1 cellular context compared by ENCODE assay signal in the genomic region with DNA sequence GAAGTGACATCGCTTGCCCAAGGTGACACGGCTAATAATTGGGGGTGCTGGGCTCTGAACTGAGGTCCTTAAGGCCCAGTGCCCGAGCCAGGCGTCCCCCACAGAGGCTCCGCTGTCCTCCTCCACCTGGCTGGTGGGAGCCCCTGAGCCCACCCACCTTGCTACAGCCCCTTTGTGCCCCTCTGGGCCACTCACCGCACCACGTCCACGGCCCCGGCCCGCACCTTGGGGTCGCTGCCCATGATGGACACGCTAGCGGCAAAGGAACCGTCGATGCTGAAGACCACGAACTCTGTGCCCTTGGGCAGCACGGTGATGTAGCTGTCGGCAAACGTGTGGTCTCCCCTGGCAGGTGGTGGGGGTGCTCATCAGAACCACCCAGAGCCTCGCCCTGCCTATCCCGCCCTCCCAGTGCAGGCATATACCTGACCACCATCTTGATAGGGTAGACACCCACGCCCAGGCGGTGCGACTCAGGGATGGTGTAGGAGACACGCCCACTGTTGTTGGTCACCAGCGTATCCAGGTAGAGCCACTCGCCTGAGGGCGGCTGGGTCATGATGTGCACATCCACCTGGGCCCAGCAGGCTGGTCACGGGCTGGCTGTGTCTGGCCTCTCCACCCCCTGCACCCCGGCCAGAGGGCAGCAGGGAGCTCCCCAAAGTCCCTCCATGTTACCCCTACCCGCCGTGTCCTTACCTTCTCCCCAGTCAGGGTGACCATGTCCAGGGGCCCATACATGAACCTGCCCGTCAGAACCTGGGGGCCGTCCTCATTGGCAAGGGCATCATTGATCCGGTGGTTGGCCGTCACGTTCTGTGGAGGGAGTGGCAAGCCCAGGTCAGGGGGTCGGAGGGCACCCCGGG.
TF ChIP-seq lines count a peak whose summit lies in the region.

No MANE protein-coding gene starts in this region.

TF ChIP-seq in HEK293, 187 proteins besides CTCF, POLR2A, EP300 and RAD21 (continued from another document):
- no peak for TF ChIP-seq PRDM2 (tag by site-specific recombination; IDR thresholded peaks at IDR 0.05; ENCODE audit: borderline replicate concordance)
- TF ChIP-seq, protein P1, sequence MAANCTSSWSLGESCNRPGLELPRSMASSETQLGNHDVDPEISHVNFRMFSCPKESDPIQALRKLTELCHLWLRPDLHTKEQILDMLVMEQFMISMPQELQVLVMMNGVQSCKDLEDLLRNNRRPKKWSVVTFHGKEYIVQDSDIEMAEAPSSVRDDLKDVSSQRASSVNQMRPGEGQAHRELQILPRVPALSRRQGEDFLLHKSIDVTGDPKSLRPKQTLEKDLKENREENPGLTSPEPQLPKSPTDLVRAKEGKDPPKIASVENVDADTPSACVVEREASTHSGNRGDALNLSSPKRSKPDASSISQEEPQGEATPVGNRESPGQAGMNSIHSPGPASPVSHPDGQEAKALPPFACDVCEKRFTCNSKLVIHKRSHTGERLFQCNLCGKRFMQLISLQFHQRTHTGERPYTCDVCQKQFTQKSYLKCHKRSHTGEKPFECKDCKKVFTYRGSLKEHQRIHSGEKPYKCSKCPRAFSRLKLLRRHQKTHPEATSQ (tag by site-specific recombination; IDR thresholded peaks at IDR 0.05): no peak
- TF ChIP-seq ZNF654 (tag by site-specific recombination; IDR thresholded peaks at IDR 0.05; ENCODE audit: low read depth): no peak
- no peak for TF ChIP-seq ZNF596 (tag by site-specific recombination; IDR thresholded peaks at IDR 0.05)
- no peak for TF ChIP-seq ZNF292 (tag by site-specific recombination; IDR thresholded peaks at IDR 0.05; ENCODE audit: borderline replicate concordance, low read depth)
- no peak for TF ChIP-seq ZNF48 (tag by site-specific recombination; IDR thresholded peaks at IDR 0.05)
- TF ChIP-seq ZNF791 (tag by site-specific recombination; IDR thresholded peaks at IDR 0.05): no peak
- TF ChIP-seq EGR2 (tag by site-specific recombination; IDR thresholded peaks at IDR 0.05; ENCODE audit: low read depth): peak; percentile 34; the same call in 1 of the 2 replicates
- peak; percentile 71 for TF ChIP-seq KLF1 (tag by site-specific recombination; IDR thresholded peaks at IDR 0.05)
- TF ChIP-seq ZNF76 (tag by site-specific recombination; IDR thresholded peaks at IDR 0.05; ENCODE audit: borderline replicate concordance, low read depth): no peak
